Comparison of ENCODE assay signal across 29 cellular contexts in the genomic region with DNA sequence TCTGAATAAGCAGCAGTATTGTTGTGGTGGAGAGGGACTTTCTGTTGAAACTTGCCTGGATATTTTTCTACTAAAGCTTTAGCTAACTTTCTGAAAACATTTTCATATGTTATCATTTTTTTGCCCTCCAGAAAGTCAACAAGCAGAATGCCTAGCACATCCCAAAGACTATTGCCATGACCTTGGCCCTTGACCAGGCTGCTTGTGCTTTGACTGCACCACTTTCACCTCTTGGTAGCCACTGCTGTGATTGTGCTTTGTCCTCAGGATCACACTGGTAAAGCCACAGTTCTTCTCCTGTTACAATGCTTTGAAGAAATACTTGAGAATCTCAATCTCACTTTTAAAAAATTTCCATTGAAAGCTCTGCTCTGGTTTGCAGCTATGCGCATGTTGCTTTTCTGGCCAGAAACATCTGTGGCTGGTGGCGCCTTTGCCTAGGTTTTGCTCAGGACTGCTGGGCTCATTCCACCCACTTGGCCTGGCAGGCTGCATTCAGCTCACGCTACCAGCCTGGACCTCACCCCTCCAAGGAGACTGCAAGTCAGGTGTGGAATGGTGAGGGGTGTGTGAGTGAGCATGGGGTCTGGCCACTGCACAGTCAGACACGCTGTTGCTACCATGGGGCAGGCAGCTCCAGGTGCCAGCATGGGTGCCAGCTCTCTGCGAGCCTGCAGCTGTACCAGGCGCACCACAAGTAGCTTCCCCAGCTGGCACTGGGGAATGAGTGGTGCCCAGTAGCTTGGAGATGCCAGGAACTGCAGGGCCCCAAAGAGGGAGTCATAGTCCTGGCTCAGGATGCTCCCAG.
"Had no signal": no experiment of that assay in that cellular context is flagged by ENCODE, and none has a peak within 500 bp of the region (broad histone marks: within the 10 kb centered on the region; RNA-seq: fewer than 3 reads in every experiment).

No MANE protein-coding gene starts in this region.

- H3K27me3 Mint-ChIP-seq: dendritic cell treated with granulocyte-macrophage colony-stimulating factor and Interleukin-4, amounts not matched to agents 40 ng/mL and 50 ng/mL, for 4 days; memory B cell; naive B cell; natural killer cell treated with Interleukin-12 subunit alpha and Interleukin-12 subunit beta and Interleukin-15 and Interleukin-18, amount 100 ng/mL, for 72 hours; stimulated activated naive B cell treated with anti-CD40 and anti-IgM and Interleukin-4, amounts not matched to agents 10 μg/mL and 1 μg/mL and 100 μg/mL, for 72 hours had no signal

- H3K4me1 ChIP-seq: colonic mucosa, psoas muscle, thyroid gland had no signal

- H3K27ac Mint-ChIP-seq: dendritic cell treated with granulocyte-macrophage colony-stimulating factor and Interleukin-4, amounts not matched to agents 40 ng/mL and 50 ng/mL, for 4 days; endodermal cell; immature natural killer cell; memory B cell; mesothelial cell of epicardium; naive B cell; natural killer cell treated with Interleukin-12 subunit alpha and Interleukin-12 subunit beta and Interleukin-15 and Interleukin-18, amount 100 ng/mL, for 72 hours; stimulated activated naive B cell treated with anti-CD40 and anti-IgM and Interleukin-4, amounts not matched to agents 10 μg/mL and 1 μg/mL and 100 μg/mL, for 72 hours had no signal

- H3K27ac ChIP-seq: colonic mucosa, epithelial cell of prostate, psoas muscle, sigmoid colon, stomach, thyroid gland, vagina had no signal

- H3K36me3 ChIP-seq: colonic mucosa, sigmoid colon, stomach, thyroid gland, vagina had no signal

- DNase-seq: colonic mucosa; effector CD8-positive, alpha-beta T cell; endodermal cell; foreskin melanocyte; hypothalamus; immature natural killer cell; islet precursor cell; left ventricle myocardium superior; mucosa of descending colon; naive B cell; posterior cingulate gyrus; psoas muscle; right cardiac atrium; sigmoid colon; stimulated activated CD4-positive, alpha-beta T cell treated with anti-CD3 and anti-CD28 coated beads, Interleukin-2, amount 100 ng/mL, for 24 hours; stimulated activated CD4-positive, alpha-beta T cell treated with anti-CD3 and anti-CD28 coated beads, Interleukin-4, amount 100 ng/mL, for 24 hours; stimulated activated naive B cell treated with anti-CD40 and anti-IgM and Interleukin-4, amounts not matched to agents 10 μg/mL and 1 μg/mL and 100 μg/mL, for 72 hours; stomach; thyroid gland; trophoblast cell had no signal

- ATAC-seq: esophagus mucosa; mucosa of descending colon; natural killer cell treated with Interleukin-12 subunit alpha and Interleukin-12 subunit beta and Interleukin-15 and Interleukin-18, amount 100 ng/mL, for 72 hours; psoas muscle; right cardiac atrium; stimulated activated naive B cell treated with anti-CD40 and anti-IgM and Interleukin-4, amounts not matched to agents 10 μg/mL and 1 μg/mL and 100 μg/mL, for 72 hours had no signal

- H3K4me3 ChIP-seq: colonic mucosa, lung, mucosa of descending colon, psoas muscle, sigmoid colon, stomach, thyroid gland, vagina had no signal

- H3K27me3 ChIP-seq: colonic mucosa, sigmoid colon, stomach, thyroid gland, vagina had no signal

- H3K9me3 ChIP-seq: colonic mucosa, psoas muscle, sigmoid colon, thyroid gland, vagina had no signal

- H3K4me1 Mint-ChIP-seq: mesothelial cell of epicardium had no signal

- H3K4me3 Mint-ChIP-seq: dendritic cell treated with granulocyte-macrophage colony-stimulating factor and Interleukin-4, amounts not matched to agents 40 ng/mL and 50 ng/mL, for 4 days; endodermal cell; immature natural killer cell; memory B cell; mesothelial cell of epicardium; naive B cell; natural killer cell treated with Interleukin-12 subunit alpha and Interleukin-12 subunit beta and Interleukin-15 and Interleukin-18, amount 100 ng/mL, for 72 hours; neural crest cell; stimulated activated naive B cell treated with anti-CD40 and anti-IgM and Interleukin-4, amounts not matched to agents 10 μg/mL and 1 μg/mL and 100 μg/mL, for 72 hours had no signal
